ENCODE assay signal across 12 cellular contexts in genomic region chr4:94610140-94610539, GRCh38.
DNase-seq lines count a peak whose midpoint lies in the region; ATAC-seq and TF ChIP-seq lines count a peak whose summit lies in the region.
"Had no signal": no experiment of that assay in that cellular context is flagged by ENCODE, and none has a peak within 500 bp of the region (broad histone marks: within the 10 kb centered on the region; RNA-seq: fewer than 3 reads in every experiment).

No MANE protein-coding gene starts in this region.

- H3K9me3 Mint-ChIP-seq in activated naive CD4-positive, alpha-beta T cell treated with anti-CD3 and anti-CD28 coated beads, Interleukin-2, amount 50 U/mL, for 24 hours = no peaks in the 10 kb centered on the region
- H3K9me3 Mint-ChIP-seq in CD8-positive, alpha-beta T cell = no peaks in the 10 kb centered on the region
- H3K9me3 Mint-ChIP-seq in T-cell = no peaks in the 10 kb centered on the region
- H3K9me3 Mint-ChIP-seq: CD8-positive, alpha-beta memory T cell had no signal

- POLR2A ChIA-PET in CD8-positive, alpha-beta T cell (lab: Charles Lee) = no interaction called here
- POLR2A ChIA-PET in T-cell (lab: Charles Lee) = no interaction called here

- H3K36me3 ChIP-seq in CD8-positive, alpha-beta T cell (ENCODE audit: insufficient read depth, low read length) = no peaks in the 10 kb centered on the region
- H3K36me3 ChIP-seq in thymus (ENCODE audit: control insufficient read depth, insufficient read depth) = no peaks in the 10 kb centered on the region
- H3K36me3 ChIP-seq: BE2C, HAP-1 had no signal

- H3K27ac ChIP-seq in CD8-positive, alpha-beta T cell (ENCODE audit: low read depth, low read length) = no peak overlapping the region
- H3K27ac ChIP-seq in thymus (ENCODE audit: low read depth) = peak overlapping the region; percentile 15
- H3K27ac ChIP-seq: A549, C4-2B had no signal

- H3K27me3 Mint-ChIP-seq in activated naive CD4-positive, alpha-beta T cell treated with anti-CD3 and anti-CD28 coated beads, Interleukin-2, amount 50 U/mL, for 24 hours = no peaks in the 10 kb centered on the region
- H3K27me3 Mint-ChIP-seq in CD8-positive, alpha-beta T cell (ENCODE audit: low read depth) = no peaks in the 10 kb centered on the region
- no peaks in the 10 kb centered on the region for H3K27me3 Mint-ChIP-seq in T-cell
- H3K27me3 Mint-ChIP-seq: CD8-positive, alpha-beta memory T cell had no signal

- 55% methylated on average over 6 of the region's 6 CpGs for WGBS in thymus

- CTCF ChIA-PET in CD8-positive, alpha-beta T cell (lab: Charles Lee) = interaction anchor here (1.2 to 1.7 kb wide), 2 partner anchors 11 to 203 kb away, joined by 4 to 6 read pairs; no protein-coding TSS in a partner anchor
- CTCF ChIA-PET in T-cell (lab: Charles Lee) = interaction anchor here (0.6 to 0.8 kb wide), 3 partner anchors 12 to 207 kb away, joined by 3 read pairs; no protein-coding TSS in a partner anchor

- no peak for DNase-seq in activated naive CD4-positive, alpha-beta T cell treated with anti-CD3 and anti-CD28 coated beads, Interleukin-2, amount 50 U/mL, for 16 hours
- DNase-seq in CD8-positive, alpha-beta T cell = no peak
- DNase-seq in T-cell (peak in 3 of 34 experiments; percentile 0 to 9 (median 1)), COLO829 (ENCODE audit: low spot score) (no peak)
- DNase-seq: BE2C; CD8-positive, alpha-beta memory T cell; DMS53 had no signal

- no peaks in the 10 kb centered on the region for H3K4me1 ChIP-seq in CD8-positive, alpha-beta T cell (ENCODE audit: insufficient read depth, low read length)
- H3K4me1 ChIP-seq in thymus (ENCODE audit: control insufficient read depth, insufficient read depth, low read length) = no peaks in the 10 kb centered on the region
- H3K4me1 ChIP-seq: BE2C, HAP-1 had no signal

- peak overlapping the region; percentile 31 for H3K4me3 Mint-ChIP-seq in activated naive CD4-positive, alpha-beta T cell treated with anti-CD3 and anti-CD28 coated beads, Interleukin-2, amount 50 U/mL, for 24 hours
- no peak overlapping the region for H3K4me3 Mint-ChIP-seq in CD8-positive, alpha-beta T cell
- peak overlapping the region in 2 of 3 donors; percentile 1 to 32 for H3K4me3 Mint-ChIP-seq in T-cell
- H3K4me3 Mint-ChIP-seq: CD8-positive, alpha-beta memory T cell had no signal

- H3K4me3 ChIP-seq in CD8-positive, alpha-beta T cell (ENCODE audit: low read depth, low read length) = no peak overlapping the region
- H3K4me3 ChIP-seq in thymus (ENCODE audit: low read length) = no peak overlapping the region
- H3K4me3 ChIP-seq: A549, HAP-1 had no signal

- peak; percentile 46 for ATAC-seq in CD8-positive, alpha-beta T cell
- ATAC-seq in T-cell (replicated peaks in 1 of 4) = peak in 3 of 4 experiments; percentile 19 to 92 (median 36)

- no peaks in the 10 kb centered on the region for H3K27me3 ChIP-seq in CD8-positive, alpha-beta T cell (ENCODE audit: insufficient read depth, low read length)
- H3K27me3 ChIP-seq in thymus (ENCODE audit: control insufficient read depth, insufficient read depth) = no peaks in the 10 kb centered on the region
- H3K27me3 ChIP-seq: BE2C had no signal

- TF ChIP-seq CTCF in CD8-positive, alpha-beta T cell (IDR thresholded peaks at IDR 0.05) = no peak

- no peak overlapping the region for H3K27ac Mint-ChIP-seq in activated naive CD4-positive, alpha-beta T cell treated with anti-CD3 and anti-CD28 coated beads, Interleukin-2, amount 50 U/mL, for 24 hours
- H3K27ac Mint-ChIP-seq in CD8-positive, alpha-beta T cell = no peak overlapping the region
- no peak overlapping the region for H3K27ac Mint-ChIP-seq in T-cell
- H3K27ac Mint-ChIP-seq: CD8-positive, alpha-beta memory T cell had no signal

- H3K4me1 Mint-ChIP-seq in activated naive CD4-positive, alpha-beta T cell treated with anti-CD3 and anti-CD28 coated beads, Interleukin-2, amount 50 U/mL, for 24 hours = peaks cover 15% of the 10 kb centered on the region
- H3K4me1 Mint-ChIP-seq in CD8-positive, alpha-beta T cell (ENCODE audit: low read depth) = peaks cover 17% of the 10 kb centered on the region
- peaks cover 12 to 16% (median 14%) of the 10 kb centered on the region in 3 donors for H3K4me1 Mint-ChIP-seq in T-cell
- H3K4me1 Mint-ChIP-seq: CD8-positive, alpha-beta memory T cell had no signal

- intact Hi-C loops in CD8-positive, alpha-beta T cell (cut with DNase I, micrococcal nuclease) = no loop called here

- H3K9me3 ChIP-seq in CD8-positive, alpha-beta T cell (ENCODE audit: low read length) = no peaks in the 10 kb centered on the region
- H3K9me3 ChIP-seq in thymus (ENCODE audit: control insufficient read depth) = no peaks in the 10 kb centered on the region
- H3K9me3 ChIP-seq: A549, BE2C, HAP-1 had no signal

- no peaks in the 10 kb centered on the region for H3K36me3 Mint-ChIP-seq in activated naive CD4-positive, alpha-beta T cell treated with anti-CD3 and anti-CD28 coated beads, Interleukin-2, amount 50 U/mL, for 24 hours
- no peaks in the 10 kb centered on the region for H3K36me3 Mint-ChIP-seq in CD8-positive, alpha-beta T cell
- H3K36me3 Mint-ChIP-seq in T-cell = no peaks in the 10 kb centered on the region
